ENCODE assay signal across 24 cellular contexts in the genomic region with DNA sequence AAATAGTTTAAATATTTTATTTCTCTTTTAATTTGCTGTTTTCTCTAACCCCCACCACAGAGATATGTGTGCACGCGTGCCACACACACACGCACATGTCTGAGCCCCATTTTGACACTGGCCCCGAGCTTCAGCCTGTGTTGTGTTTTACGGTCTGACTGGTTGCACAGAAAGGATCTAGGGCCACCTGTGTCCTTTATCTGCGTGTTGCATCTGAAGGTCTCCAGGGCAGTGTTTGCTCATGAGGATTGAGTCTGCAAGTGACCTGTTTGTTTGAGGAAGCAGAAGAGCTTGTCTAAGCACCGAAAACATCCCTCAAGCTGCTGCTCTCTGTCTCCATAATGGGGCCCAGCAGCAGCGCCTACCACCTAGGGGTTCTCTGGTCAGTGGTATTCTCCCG.
A peak's percentile ranks its signal among the peaks of the same experiment; 100 is the strongest.
DNase-seq lines count a peak whose midpoint lies in the region; ATAC-seq and TF ChIP-seq lines count a peak whose summit lies in the region.
"Had no signal": no experiment of that assay in that cellular context is flagged by ENCODE, and none has a peak within 500 bp of the region (broad histone marks: within the 10 kb centered on the region; RNA-seq: fewer than 3 reads in every experiment).

No MANE protein-coding gene starts in this region.

- H2AFZ ChIP-seq in SK-N-SH (ENCODE audit: low read depth): no peak overlapping the region

- no peak for TF ChIP-seq RAD21 in SK-N-SH (IDR thresholded peaks at IDR 0.05; ENCODE audit: low read length)

- intact Hi-C loops in esophagus muscularis mucosa (cut with DNase I): no loop called here

- H3K36me3 ChIP-seq in SK-N-SH (replicated peaks in 1 of 2; ENCODE audit: control insufficient read depth in 1 of 2, insufficient read depth in 2 of 2, low read length in 1 of 2) (no peaks in the 10 kb centered on the region), esophagus muscularis mucosa (no peaks in the 10 kb centered on the region)
- H3K36me3 ChIP-seq: BLaER1 treated with 17β-estradiol and CSF1 and Interleukin-3, amounts not matched to agents 10 nM and 100 nM; SJCRH30; uterus had no signal

- no peaks in the 10 kb centered on the region for H3K79me2 ChIP-seq in SK-N-SH (ENCODE audit: insufficient read depth)

- no peak for TF ChIP-seq CTCF in SK-N-SH (IDR thresholded peaks at IDR 0.05)
- no peak for TF ChIP-seq CTCF in esophagus muscularis mucosa (IDR thresholded peaks at IDR 0.05)

- DNase-seq in SK-N-SH (peak; percentile 48), NCI-H1092 (lab: John Stamatoyannopoulos, UW) (peak; percentile 18), esophagus muscularis mucosa (ENCODE audit: extremely low spot score) (peak; percentile 89), retina (peak; percentile 29), GOT3 (lab: John Stamatoyannopoulos, UW) (no peak), GM19238 (ENCODE audit: insufficient read length, low spot score) (no peak)
- DNase-seq: ACHN; activated CD4-positive, alpha-beta T cell treated with anti-CD3 and anti-CD28 coated beads for 36 hours; activated CD8-positive, alpha-beta memory T cell treated with anti-CD3 and anti-CD28 coated beads for 24 hours; activated T-cell treated with anti-CD3 and anti-CD28 coated beads, Interleukin-2, amount 50 U/mL, for 1 hour; head of caudate nucleus; left cardiac atrium; naive thymus-derived CD4-positive, alpha-beta T cell; NCI-H1048; NCI-H2081 treated with DMSO at 0.1 percent for 48 hours; NK-92 treated with Interleukin-12 subunit alpha and Interleukin-12 subunit beta, amount 100 ng/mL, for 24 hours; SJCRH30; stimulated activated CD4-positive, alpha-beta T cell treated with anti-CD3 and anti-CD28 coated beads, Interleukin-4, amount 100 ng/mL, for 4 hours; stimulated activated naive CD4-positive, alpha-beta T cell; uterus had no signal

- H3F3A ChIP-seq in SK-N-SH (replicated peaks; ENCODE audit: insufficient read depth): no peaks in the 10 kb centered on the region

- H3K9me2 ChIP-seq in SK-N-SH: no peaks in the 10 kb centered on the region

- no peaks in the 10 kb centered on the region for H4K20me1 ChIP-seq in SK-N-SH (ENCODE audit: insufficient read depth)
- H4K20me1 ChIP-seq: BLaER1 treated with 17β-estradiol and CSF1 and Interleukin-3, amounts not matched to agents 10 nM and 100 nM had no signal

- POLR2A ChIA-PET in SK-N-SH (lab: Yijun Ruan, JAX): interaction anchor here (0.7 kb wide), 1 partner anchor 337 kb away, joined by 3 read pairs; no protein-coding TSS in a partner anchor

- no peak for TF ChIP-seq POLR2A in esophagus muscularis mucosa (IDR thresholded peaks at IDR 0.05; ENCODE audit: low read depth)

- H3K9me3 ChIP-seq in SK-N-SH (no peaks in the 10 kb centered on the region), esophagus muscularis mucosa (no peaks in the 10 kb centered on the region)
- H3K9me3 ChIP-seq: SJCRH30, uterus had no signal

- WGBS in SK-N-SH (ENCODE audit: low lambda C conversion rate): 76% methylated on average over 8 of the region's 9 CpGs
- 91% methylated on average over 9 of the region's 9 CpGs for WGBS in esophagus muscularis mucosa

- CTCF ChIA-PET in SK-N-SH (lab: Yijun Ruan, JAX): interaction anchor here (0.7 to 2.3 kb wide), 6 partner anchors 9 to 345 kb away, joined by 3 to 8 read pairs (median 3); a partner anchor contains a TSS

- no peaks in the 10 kb centered on the region for H3K27me3 ChIP-seq in SK-N-SH (ENCODE audit: insufficient read depth)
- no peaks in the 10 kb centered on the region for H3K27me3 ChIP-seq in esophagus muscularis mucosa
- H3K27me3 ChIP-seq: BLaER1 treated with 17β-estradiol and CSF1 and Interleukin-3, amounts not matched to agents 10 nM and 100 nM; SJCRH30; uterus had no signal

- H3K4me1 ChIP-seq in SK-N-SH (ENCODE audit: control insufficient read depth in 1 of 2, insufficient read depth in 2 of 2, low read depth in 1 of 2, low read length in 1 of 2) (peaks cover 0 to 6% of the 10 kb centered on the region in 2 experiments; a peak in 1 of 4 replicates), esophagus muscularis mucosa (no peaks in the 10 kb centered on the region)
- H3K4me1 ChIP-seq: BLaER1 treated with 17β-estradiol and CSF1 and Interleukin-3, amounts not matched to agents 10 nM and 100 nM; uterus had no signal

- H3K4me3 ChIP-seq in SK-N-SH (ENCODE audit: low read depth in 2 of 2, low read length in 1 of 2) (no peak overlapping the region), esophagus muscularis mucosa (no peak overlapping the region)
- H3K4me3 ChIP-seq: BLaER1 treated with 17β-estradiol and CSF1 and Interleukin-3, amounts not matched to agents 10 nM and 100 nM; SJCRH30; uterus had no signal

- no peak overlapping the region for H3K4me2 ChIP-seq in SK-N-SH
- H3K4me2 ChIP-seq: BLaER1 treated with 17β-estradiol and CSF1 and Interleukin-3, amounts not matched to agents 10 nM and 100 nM had no signal

- peak overlapping the region in 1 of 2 experiments; percentile 67; a peak in 2 of 4 replicates for H3K27ac ChIP-seq in SK-N-SH (ENCODE audit: low read depth in 2 of 2, low read length in 1 of 2)
- no peak overlapping the region for H3K27ac ChIP-seq in esophagus muscularis mucosa (replicated peaks in 1 of 4)
- H3K27ac ChIP-seq: BLaER1 treated with 17β-estradiol and CSF1 and Interleukin-3, amounts not matched to agents 10 nM and 100 nM; epithelial cell of prostate; SJCRH30; uterus had no signal

- ATAC-seq in SK-N-SH treated with all-trans-retinoic acid at 6 μM for 48 hours (no peak), HG02623 (IDR thresholded peaks at IDR 0.05; ENCODE audit: unreplicated experiment) (no peak)
- ATAC-seq: activated CD4-positive, alpha-beta T cell treated with anti-CD3 and anti-CD28 coated beads for 36 hours; left cardiac atrium; naive thymus-derived CD4-positive, alpha-beta T cell had no signal

- TF ChIP-seq EP300 in SK-N-SH (IDR thresholded peaks at IDR 0.05; ENCODE audit: borderline replicate concordance in 1 of 2, low read depth in 1 of 2, low read length in 1 of 2): peak in 1 of 2 experiments; percentile 36; a peak in 1 of 4 replicates
- no peak for TF ChIP-seq EP300 in esophagus muscularis mucosa (IDR thresholded peaks at IDR 0.05)

- H3K9ac ChIP-seq in SK-N-SH: no peak overlapping the region
- H3K9ac ChIP-seq: BLaER1 treated with 17β-estradiol and CSF1 and Interleukin-3, amounts not matched to agents 10 nM and 100 nM had no signal

TF ChIP-seq in SK-N-SH, 30 proteins besides CTCF, POLR2A, EP300 and RAD21:
- TF ChIP-seq RFX5 (IDR thresholded peaks at IDR 0.05; ENCODE audit: low read length) (no peak), YY1 (IDR thresholded peaks at IDR 0.05; ENCODE audit: low read depth) (no peak), GATA2 (CRISPR knock-in tag; IDR thresholded peaks at IDR 0.05) (peak; percentile 89), FOXJ3 (CRISPR knock-in tag; IDR thresholded peaks at IDR 0.05) (peak; percentile 65; the same call in 1 of the 2 replicates)

TF ChIP-seq in SK-N-SH treated with all-trans-retinoic acid at 6 μM for 48 hours, 23 proteins besides CTCF, POLR2A, EP300 and RAD21:
- TF ChIP-seq ZFP30 (CRISPR knock-in tag; IDR thresholded peaks at IDR 0.05) (no peak), ZFP3 (CRISPR knock-in tag; IDR thresholded peaks at IDR 0.05) (no peak), PPARA (CRISPR knock-in tag; IDR thresholded peaks at IDR 0.05; ENCODE audit: borderline replicate concordance) (no peak), ARNTL (CRISPR knock-in tag; IDR thresholded peaks at IDR 0.05; ENCODE audit: borderline replicate concordance, low read depth) (no peak), TOX (CRISPR knock-in tag; IDR thresholded peaks at IDR 0.05; ENCODE audit: borderline replicate concordance) (no peak), RARB (CRISPR knock-in tag; IDR thresholded peaks at IDR 0.05) (no peak), ISL1 (CRISPR knock-in tag; IDR thresholded peaks at IDR 0.05) (no peak)
- TF ChIP-seq, protein P1, sequence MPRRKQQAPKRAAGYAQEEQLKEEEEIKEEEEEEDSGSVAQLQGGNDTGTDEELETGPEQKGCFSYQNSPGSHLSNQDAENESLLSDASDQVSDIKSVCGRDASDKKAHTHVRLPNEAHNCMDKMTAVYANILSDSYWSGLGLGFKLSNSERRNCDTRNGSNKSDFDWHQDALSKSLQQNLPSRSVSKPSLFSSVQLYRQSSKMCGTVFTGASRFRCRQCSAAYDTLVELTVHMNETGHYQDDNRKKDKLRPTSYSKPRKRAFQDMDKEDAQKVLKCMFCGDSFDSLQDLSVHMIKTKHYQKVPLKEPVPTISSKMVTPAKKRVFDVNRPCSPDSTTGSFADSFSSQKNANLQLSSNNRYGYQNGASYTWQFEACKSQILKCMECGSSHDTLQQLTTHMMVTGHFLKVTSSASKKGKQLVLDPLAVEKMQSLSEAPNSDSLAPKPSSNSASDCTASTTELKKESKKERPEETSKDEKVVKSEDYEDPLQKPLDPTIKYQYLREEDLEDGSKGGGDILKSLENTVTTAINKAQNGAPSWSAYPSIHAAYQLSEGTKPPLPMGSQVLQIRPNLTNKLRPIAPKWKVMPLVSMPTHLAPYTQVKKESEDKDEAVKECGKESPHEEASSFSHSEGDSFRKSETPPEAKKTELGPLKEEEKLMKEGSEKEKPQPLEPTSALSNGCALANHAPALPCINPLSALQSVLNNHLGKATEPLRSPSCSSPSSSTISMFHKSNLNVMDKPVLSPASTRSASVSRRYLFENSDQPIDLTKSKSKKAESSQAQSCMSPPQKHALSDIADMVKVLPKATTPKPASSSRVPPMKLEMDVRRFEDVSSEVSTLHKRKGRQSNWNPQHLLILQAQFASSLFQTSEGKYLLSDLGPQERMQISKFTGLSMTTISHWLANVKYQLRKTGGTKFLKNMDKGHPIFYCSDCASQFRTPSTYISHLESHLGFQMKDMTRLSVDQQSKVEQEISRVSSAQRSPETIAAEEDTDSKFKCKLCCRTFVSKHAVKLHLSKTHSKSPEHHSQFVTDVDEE (CRISPR knock-in tag; IDR thresholded peaks at IDR 0.05): no peak
- TF ChIP-seq, protein P2, sequence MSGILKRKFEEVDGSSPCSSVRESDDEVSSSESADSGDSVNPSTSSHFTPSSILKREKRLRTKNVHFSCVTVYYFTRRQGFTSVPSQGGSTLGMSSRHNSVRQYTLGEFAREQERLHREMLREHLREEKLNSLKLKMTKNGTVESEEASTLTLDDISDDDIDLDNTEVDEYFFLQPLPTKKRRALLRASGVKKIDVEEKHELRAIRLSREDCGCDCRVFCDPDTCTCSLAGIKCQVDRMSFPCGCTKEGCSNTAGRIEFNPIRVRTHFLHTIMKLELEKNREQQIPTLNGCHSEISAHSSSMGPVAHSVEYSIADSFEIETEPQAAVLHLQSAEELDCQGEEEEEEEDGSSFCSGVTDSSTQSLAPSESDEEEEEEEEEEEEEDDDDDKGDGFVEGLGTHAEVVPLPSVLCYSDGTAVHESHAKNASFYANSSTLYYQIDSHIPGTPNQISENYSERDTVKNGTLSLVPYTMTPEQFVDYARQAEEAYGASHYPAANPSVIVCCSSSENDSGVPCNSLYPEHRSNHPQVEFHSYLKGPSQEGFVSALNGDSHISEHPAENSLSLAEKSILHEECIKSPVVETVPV (CRISPR knock-in tag; IDR thresholded peaks at IDR 0.05): no peak

Comparison
In these comparisons a context has a peak if more than half of its experiments do, and no peak if none do; other contexts are left out.
1. DNase-seq: peak in SK-N-SH (single experiment), NCI-H1092 (single experiment), esophagus muscularis mucosa (single experiment) and retina (single experiment); none in GOT3 (single experiment) and GM19238 (single experiment).